Comparison of ENCODE assay signal across 1 cellular context in genomic region chr14:58605465-58605864, GRCh38.
TF ChIP-seq lines count a peak whose summit lies in the region.

No MANE protein-coding gene starts in this region.

TF ChIP-seq in GM23338, 12 proteins besides CTCF, POLR2A, EP300 and RAD21 (continued from another document):
- TF ChIP-seq CREB1 (CRISPR knock-in tag; IDR thresholded peaks at IDR 0.05; ENCODE audit: low read depth) (no peak), NANOG (IDR thresholded peaks at IDR 0.05; ENCODE audit: borderline replicate concordance) (no peak), STAT1 (IDR thresholded peaks at IDR 0.05; ENCODE audit: unreplicated experiment) (no peak), EZH2 (IDR thresholded peaks at IDR 0.05; ENCODE audit: low read depth, unreplicated experiment) (no peak), ETS1 (IDR thresholded peaks at IDR 0.05) (no peak), EZH2phosphoT487 (IDR thresholded peaks at IDR 0.05; ENCODE audit: unreplicated experiment) (no peak), ZNF462 (CRISPR knock-in tag; IDR thresholded peaks at IDR 0.05) (no peak), POLR2AphosphoS5 (IDR thresholded peaks at IDR 0.05; ENCODE audit: low read depth) (no peak)
TF ChIP-seq in GM23338: peak in this region for 0.
